ENCODE assay signal across 8 cellular contexts in genomic region chr9:92501671-92502393, GRCh38. TPM values are rescaled to one million over a fixed set of nuclear protein-coding genes. Genes with fewer than 3 reads are reported as not detected.
A peak's percentile ranks its signal among the peaks of the same experiment; 100 is the strongest.
DNase-seq lines count a peak whose midpoint lies in the region; ATAC-seq and TF ChIP-seq lines count a peak whose summit lies in the region.

No MANE protein-coding gene starts in this region.

- no peak for TF ChIP-seq EP300 in sigmoid colon (IDR thresholded peaks at IDR 0.05)

- H3K27me3 ChIP-seq in sigmoid colon = no peaks in the 10 kb centered on the region

- TF ChIP-seq POLR2A in sigmoid colon (IDR thresholded peaks at IDR 0.05) = no peak

- no peaks in the 10 kb centered on the region for H3K9me3 ChIP-seq in sigmoid colon

- no peaks in the 10 kb centered on the region for H3K36me3 ChIP-seq in sigmoid colon

- intact Hi-C loops in sigmoid colon (cut with DNase I) = no loop called here

- ATAC-seq in HG03439 (IDR thresholded peaks at IDR 0.05; ENCODE audit: unreplicated experiment) (no peak), GM19455 (IDR thresholded peaks at IDR 0.05; ENCODE audit: unreplicated experiment) (no peak)

- peak overlapping the region; percentile 65 to 87 (median 76) for H3K27ac ChIP-seq in sigmoid colon

- WGBS in sigmoid colon, 2 donors = 78 to 81% methylated on average over 5 of the region's 5 CpGs

- peak; percentile 75 for TF ChIP-seq CTCF in GM12873 (IDR thresholded peaks at IDR 0.05; ENCODE audit: insufficient read depth, low read depth, low read length, missing control alignments)
- peak; percentile 59 for TF ChIP-seq CTCF in fibroblast of pulmonary artery (IDR thresholded peaks at IDR 0.05; ENCODE audit: low read length, missing control alignments)
- peak in 1 of 4 experiments; percentile 26 for TF ChIP-seq CTCF in sigmoid colon (IDR thresholded peaks at IDR 0.05)

- peak; percentile 58 for DNase-seq in AG08395 (ENCODE audit: low spot score)
- peak; percentile 63 for DNase-seq in RKO (ENCODE audit: low spot score)
- peak; percentile 58 for DNase-seq in fibroblast of pulmonary artery (ENCODE audit: low read depth)
- peak; percentile 88 for DNase-seq in sigmoid colon
- no peak for DNase-seq in midbrain (lab: John Stamatoyannopoulos, UW)

- H3K4me3 ChIP-seq in fibroblast of pulmonary artery (replicated peaks; ENCODE audit: low read depth, low read length) (no peak overlapping the region), sigmoid colon (no peak overlapping the region)

- H3K4me1 ChIP-seq in sigmoid colon = peaks cover 0 to 79% (median 61%) of the 10 kb centered on the region in 4 donors

RNA-seq across cellular contexts. Expression of gene ASPN, which starts 19.5 kb away (rescaled TPM):
- total RNA-seq in sigmoid colon = 10 to 100 TPM in 3 of 4 donors, 1 to 10 TPM in 1; 9.4 to 96.9 (median 20.2) TPM
- polyA plus RNA-seq in sigmoid colon = 1 to 10 TPM; 1.5 to 2.5 (median 1.8) TPM

RNA-seq across cellular contexts. Expression of gene ECM2, which starts 34.0 kb away (rescaled TPM):
- 10 to 100 TPM in 1 of 4 donors, 1 to 10 TPM in 3; 3.3 to 19.7 (median 7.8) TPM for total RNA-seq in sigmoid colon
- polyA plus RNA-seq in sigmoid colon = 1 to 10 TPM in 2 of 3 donors, not detected in 1; 1.2 to 1.7 TPM
